In the genomic region with DNA sequence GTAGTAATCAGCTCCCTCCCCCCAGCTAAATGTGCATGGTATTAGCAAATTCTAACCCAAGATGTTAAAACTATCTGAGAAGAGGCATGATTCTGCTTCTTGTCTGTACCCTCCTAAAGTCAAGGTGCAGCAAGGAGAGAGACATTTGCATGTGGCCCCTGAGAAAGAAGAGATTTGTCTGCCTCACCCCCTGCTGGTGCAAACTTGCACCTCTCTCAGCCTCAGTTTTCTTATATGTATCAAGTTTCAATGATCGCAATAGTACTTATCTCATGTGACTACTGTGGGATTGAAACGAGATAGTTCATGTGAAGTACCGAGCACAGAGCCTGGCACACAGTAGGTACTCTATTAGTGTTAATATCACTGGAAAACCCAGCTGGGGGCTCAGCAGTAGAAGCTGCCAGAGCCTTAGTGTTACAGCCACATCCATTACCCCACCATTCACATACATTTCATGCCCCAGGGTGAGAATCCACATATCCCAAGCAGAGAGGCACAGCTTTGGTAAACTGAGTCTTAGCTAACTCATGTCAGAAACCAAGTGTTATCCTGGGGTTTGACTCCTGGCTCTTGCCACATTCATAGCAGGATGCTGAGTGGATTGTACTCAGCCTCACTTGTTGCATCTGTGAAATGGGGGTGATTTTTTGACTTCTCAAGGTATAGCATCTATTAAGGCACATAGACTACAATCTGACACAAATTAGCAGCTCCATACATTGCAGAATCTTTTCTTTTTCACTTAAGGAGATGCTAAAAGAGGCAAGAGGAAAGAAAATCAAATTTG, we compare ENCODE assay signal across 8 cellular contexts. TPM values are rescaled to one million over a fixed set of nuclear protein-coding genes. Genes with fewer than 3 reads are reported as not detected.
DNase-seq lines count a peak whose midpoint lies in the region; FAIRE-seq and TF ChIP-seq lines count a peak whose summit lies in the region.

No MANE protein-coding gene starts in this region.

- no peaks in the 10 kb centered on the region for H4K20me1 ChIP-seq in H1 (replicated peaks in 1 of 2; ENCODE audit: control insufficient read depth in 1 of 2, insufficient read depth in 2 of 2, low read length in 2 of 2)

- no peak overlapping the region for H4K8ac ChIP-seq in H1 (ENCODE audit: extremely low read depth, insufficient read depth, low read length)

- in situ Hi-C loops in transverse colon (cut with MboI; ENCODE audit: low pct_ligation_motif_present in 1 of 4, low pct_unique_long_range_greater_than_20kb in 1 of 4, low sequenced_read_pairs in 3 of 4) = no loop called here

- H3K23ac ChIP-seq in H1 (ENCODE audit: insufficient read length) = no peak overlapping the region

- H3K56ac ChIP-seq in H1 (replicated peaks; ENCODE audit: insufficient read length, low read depth, low read length) = no peak overlapping the region

- WGBS in H1 (ENCODE audit: extremely low coverage in 1 of 2, insufficient coverage in 1 of 2, insufficient read length in 1 of 2, insufficient replicate concordance in 2 of 2, low coverage in 1 of 2, low lambda C conversion rate in 2 of 2, missing lambda C conversion rate in 1 of 2), 2 experiments = 78% methylated on average over 3 of the region's 3 CpGs; no CpG with 5 or more reads in 1 of the 2 experiments
- 53 to 80% methylated on average over 1 to 3 of the region's 3 CpGs for WGBS in transverse colon (ENCODE audit: low coverage in 1 of 2), 2 donors

- peak overlapping the region in 1 of 2 donors; percentile 43 for H3K27ac ChIP-seq in breast epithelium
- no peak overlapping the region for H3K27ac ChIP-seq in H1 (ENCODE audit: low read depth, low read length)
- H3K27ac ChIP-seq in transverse colon = peak overlapping the region; percentile 51 to 86 (median 80)

- H2BK5ac ChIP-seq in H1 (ENCODE audit: low read depth, low read length) = no peak overlapping the region

- TF ChIP-seq EP300 in H1 (IDR thresholded peaks at IDR 0.05; ENCODE audit: borderline replicate concordance in 1 of 2, low read depth in 2 of 2, low read length in 2 of 2) (no peak), transverse colon (IDR thresholded peaks at IDR 0.05; ENCODE audit: low read depth) (no peak)

- H3K79me1 ChIP-seq in H1 (ENCODE audit: low read depth, low read length) = no peaks in the 10 kb centered on the region

- H3K4ac ChIP-seq in H1 (replicated peaks; ENCODE audit: insufficient read length, low read depth, low read length) = no peak overlapping the region

- no peak overlapping the region for H4K91ac ChIP-seq in H1 (replicated peaks; ENCODE audit: insufficient read length, low read length)

- H3K36me3 ChIP-seq in breast epithelium (no peaks in the 10 kb centered on the region), H1 (ENCODE audit: control insufficient read depth in 2 of 4, insufficient read depth in 4 of 4, low read length in 3 of 4) (no peaks in the 10 kb centered on the region), transverse colon (no peaks in the 10 kb centered on the region)

- FAIRE-seq in H1 (lab: Jason Lieb, UNC) = no peak

- H3K36me3 Mint-ChIP-seq in MCF 10A (ENCODE audit: insufficient read depth, unreplicated experiment) = peaks cover 16% of the 10 kb centered on the region

- no peak overlapping the region for H2BK15ac ChIP-seq in H1 (ENCODE audit: low read length)

- H3K9me3 ChIP-seq in breast epithelium (no peaks in the 10 kb centered on the region), H1 (ENCODE audit: insufficient read depth in 2 of 2, low read depth in 1 of 2, low read length in 1 of 2) (no peaks in the 10 kb centered on the region), transverse colon (no peaks in the 10 kb centered on the region)

- no peaks in the 10 kb centered on the region for H3K23me2 ChIP-seq in H1 (ENCODE audit: low read depth, low read length)

- no peak overlapping the region for H2BK120ac ChIP-seq in H1 (replicated peaks; ENCODE audit: low read depth, low read length)

- H3K4me2 ChIP-seq in H1 (ENCODE audit: insufficient read depth in 1 of 2, low read depth in 2 of 2, low read length in 2 of 2) = no peak overlapping the region

- TF ChIP-seq RAD21 in H1 (IDR thresholded peaks at IDR 0.05 in 1 of 2, conservative IDR thresholded peaks at IDR 0.05 in 1 of 2; ENCODE audit: low read depth in 2 of 2, low read length in 2 of 2) = peak in 1 of 2 experiments; percentile 25; a peak in 3 of 4 replicates

- CTCF ChIA-PET in MCF 10A (lab: Yijun Ruan, JAX) = interaction anchor here (1.0 to 2.0 kb wide), 7 partner anchors 12 to 223 kb away, joined by 3 to 9 read pairs (median 4); a partner anchor contains a TSS
- CTCF ChIA-PET in H1 (lab: Charles Lee; ENCODE audit: partially characterized antibody) = interaction anchor here (0.7 to 3.6 kb wide), 9 partner anchors 9 to 235 kb away, joined by 3 to 12 read pairs (median 3); no protein-coding TSS in a partner anchor

- no peak for TF ChIP-seq CTCF in MCF 10A (IDR thresholded peaks at IDR 0.05; ENCODE audit: unreplicated experiment)
- no peak for TF ChIP-seq CTCF in breast epithelium (IDR thresholded peaks at IDR 0.05)
- peak; percentile 10; the same call in 1 of the 2 replicates for TF ChIP-seq CTCF in LNCAP (IDR thresholded peaks at IDR 0.05)
- TF ChIP-seq CTCF in H1 (IDR thresholded peaks at IDR 0.05; ENCODE audit: control extremely low read depth in 1 of 3, insufficient read depth in 1 of 3, low read depth in 1 of 3, low read length in 3 of 3) = peak in 1 of 3 experiments; percentile 35; a peak in 1 of 4 replicates
- peak in 3 of 5 experiments; percentile 7 to 28 (median 21) for TF ChIP-seq CTCF in transverse colon (IDR thresholded peaks at IDR 0.05)

- no peak overlapping the region for H3K9ac ChIP-seq in H1 (replicated peaks in 1 of 4; ENCODE audit: extremely low read depth in 1 of 4, low read depth in 3 of 4, low read length in 3 of 4)

- H2BK20ac ChIP-seq in H1 (ENCODE audit: low read length) = no peak overlapping the region

- no peaks in the 10 kb centered on the region for H3K9me3 Mint-ChIP-seq in MCF 10A (ENCODE audit: unreplicated experiment)

- no peak overlapping the region for H2AFZ ChIP-seq in H1 (ENCODE audit: low read length)

- DNase-seq in MCF 10A (ENCODE audit: unreplicated experiment) (peak; percentile 43), breast epithelium (ENCODE audit: low spot score in 2 of 2) (no peak), H1 (ENCODE audit: low read depth in 1 of 2, low spot score in 2 of 2) (no peak), transverse colon (no peak), SKM-1 treated with dmso at 0.1 percent for 144 hours (lab: John Stamatoyannopoulos, UW; ENCODE audit: unreplicated experiment) (no peak), KG1 (lab: John Stamatoyannopoulos, UW) (no peak)
- no peak for DNase-seq in activated CD8-positive, alpha-beta memory T cell treated with anti-CD3 and anti-CD28 coated beads for 24 hours

- H3K27ac Mint-ChIP-seq in MCF 10A (ENCODE audit: low read depth, unreplicated experiment) = peak overlapping the region; percentile 23

- H2AK5ac ChIP-seq in H1 (ENCODE audit: low read depth, low read length) = no peak overlapping the region

- H2BK12ac ChIP-seq in H1 (ENCODE audit: low read depth, low read length) = no peak overlapping the region

- intact Hi-C loops in MCF 10A (cut with micrococcal nuclease) (no loop called here), breast epithelium (cut with DNase I; ENCODE audit: low total_unique reads) (no loop called here), transverse colon (cut with DNase I; ENCODE audit: low total_unique reads) (no loop called here)

- no peak for TF ChIP-seq POLR2A in breast epithelium (IDR thresholded peaks at IDR 0.05)
- no peak for TF ChIP-seq POLR2A in H1 (IDR thresholded peaks at IDR 0.05; ENCODE audit: control extremely low read depth in 1 of 2, low read depth in 2 of 2, low read length in 2 of 2)
- TF ChIP-seq POLR2A in transverse colon (IDR thresholded peaks at IDR 0.05) = no peak

- no peak overlapping the region for H3K4me3 Mint-ChIP-seq in MCF 10A (ENCODE audit: unreplicated experiment)

- no peaks in the 10 kb centered on the region for H3K79me2 ChIP-seq in H1 (ENCODE audit: control insufficient read depth in 1 of 2, insufficient read depth in 2 of 2, low read length in 2 of 2)

- H4K5ac ChIP-seq in H1 (ENCODE audit: insufficient read length, low read depth, low read length) = no peak overlapping the region

- H3K4me1 Mint-ChIP-seq in MCF 10A (ENCODE audit: insufficient read depth, unreplicated experiment) = peaks cover 53% of the 10 kb centered on the region

- H3K4me1 ChIP-seq in breast epithelium = peaks cover 13 to 20% of the 10 kb centered on the region in 2 donors
- peaks cover 2 to 9% (median 6%) of the 10 kb centered on the region in 4 experiments; a peak in 5 of 7 replicates for H3K4me1 ChIP-seq in H1 (replicated peaks in 1 of 4; ENCODE audit: control insufficient read depth in 3 of 4, insufficient read depth in 4 of 4, low read length in 3 of 4)
- peaks cover 33 to 97% (median 58%) of the 10 kb centered on the region in 4 donors for H3K4me1 ChIP-seq in transverse colon

- H3K27me3 ChIP-seq in breast epithelium = no peaks in the 10 kb centered on the region
- no peaks in the 10 kb centered on the region for H3K27me3 ChIP-seq in H1 (replicated peaks in 1 of 4; ENCODE audit: control insufficient read depth in 3 of 4, extremely low read depth in 1 of 4, insufficient read depth in 3 of 4, low read length in 3 of 4)
- H3K27me3 ChIP-seq in transverse colon = no peaks in the 10 kb centered on the region

- POLR2A ChIA-PET in MCF 10A (lab: Yijun Ruan, JAX) = interaction anchor here (0.6 to 15.7 kb wide), 11 partner anchors 8 to 205 kb away, joined by 3 to 233 read pairs (median 6); a partner anchor contains a TSS
- POLR2A ChIA-PET in H1 (lab: Charles Lee; ENCODE audit: partially characterized antibody) = no interaction called here

- BruUV-seq in MCF 10A (replicated peaks; lab: Mats Ljungman, UMichigan) = no TSS peak

- H3K4me3 ChIP-seq in breast epithelium (no peak overlapping the region), H1 (ENCODE audit: extremely low read depth in 1 of 4, insufficient read depth in 2 of 4, low read depth in 3 of 4, low read length in 4 of 4) (no peak overlapping the region), transverse colon (no peak overlapping the region)

- no peak overlapping the region for H3K18ac ChIP-seq in H1 (ENCODE audit: extremely low read depth, low read length)

- H3K27me3 Mint-ChIP-seq in MCF 10A (ENCODE audit: insufficient read depth, unreplicated experiment) = no peaks in the 10 kb centered on the region

- no peak overlapping the region for H3K14ac ChIP-seq in H1 (ENCODE audit: insufficient read length)

RNA-seq across cellular contexts. Expression of a gene that starts 24.9 kb away (rescaled TPM):
- total RNA-seq in MCF 10A (2022) (323 and 446 TPM in 2 replicates), breast epithelium (100 to 1,000 TPM; 255 to 348 (median 269) TPM), transverse colon (100 to 1,000 TPM in 3 of 4 donors, 10 to 100 TPM in 1; 56.3 to 182 (median 114) TPM)
- 11.8 and 13.4 TPM in 2 replicates for total RNA-seq in H1 (2021; fragmentation: NEBNext Ultra II Directional; extraction: Animal tissue kit (Norgen Biotek cat#: 25700))
- polyA plus RNA-seq in H1 (2011; rRNA removed) = 9.9 and 13.7 TPM in 2 replicates
- polyA plus RNA-seq in H1 (2011; cell fraction: cytosol; rRNA removed) = 8.9 TPM
- polyA plus RNA-seq in H1 (2011; cell fraction: nucleus; rRNA removed) = 13.7 TPM
- 10.0 to 13.9 TPM (median 12.5 TPM) in 4 replicates for polyA plus RNA-seq in H1 (2012, experiment 1 of 2)
- polyA plus RNA-seq in H1 (2012, experiment 2 of 2) = 4.9 TPM
- polyA plus RNA-seq in H1 (2013, experiment 1 of 2) = 18.4 TPM
- 22.9 TPM for polyA plus RNA-seq in H1 (2013, experiment 2 of 2)
- 18.6 and 28.2 TPM in 2 replicates for polyA minus RNA-seq in H1 (2011; rRNA and poly(A)+ RNA removed)
- 9.8 TPM for polyA minus RNA-seq in H1 (2011; cell fraction: cytosol; rRNA and poly(A)+ RNA removed)
- polyA minus RNA-seq in H1 (2011; cell fraction: nucleus; rRNA and poly(A)+ RNA removed) = 25.2 TPM

Comparison
In these comparisons a context has a peak if more than half of its experiments do, and no peak if none do; other contexts are left out.
1. CTCF ChIP-seq: peak in LNCAP (single experiment) and transverse colon (3 of 5); none in MCF 10A (single experiment) and breast epithelium (0 of 3).